ENCODE assay signal across 30 cellular contexts in genomic region chr7:20556091-20556490, GRCh38. TPM values are rescaled to one million over a fixed set of nuclear protein-coding genes. Genes with fewer than 3 reads are reported as not detected.
"Had no signal": no experiment of that assay in that cellular context is flagged by ENCODE, and none has a peak within 500 bp of the region (broad histone marks: within the 10 kb centered on the region; RNA-seq: fewer than 3 reads in every experiment).

No MANE protein-coding gene starts in this region.

- H3K4me1 Mint-ChIP-seq: endodermal cell, naive B cell had no signal

- H3K4me3 ChIP-seq: esophagus squamous epithelium, gastrocnemius medialis, heart right ventricle, left lung, lower lobe of right lung, mucosa of descending colon had no signal

- H3K36me3 Mint-ChIP-seq: mesothelial cell of epicardium, naive B cell had no signal

- H3K4me3 Mint-ChIP-seq: dendritic cell treated with granulocyte-macrophage colony-stimulating factor and Interleukin-4, amounts not matched to agents 40 ng/mL and 50 ng/mL, for 4 days; effector memory CD8-positive, alpha-beta T cell; endodermal cell; mesothelial cell of epicardium; naive B cell had no signal

- H3K27ac ChIP-seq: epithelial cell of prostate, esophagus squamous epithelium, gastrocnemius medialis, heart right ventricle, left lung, lower lobe of right lung had no signal

- DNase-seq: cortex of kidney; effector CD8-positive, alpha-beta T cell; effector memory CD8-positive, alpha-beta T cell; endodermal cell; erythroblast; esophagus squamous epithelium; foreskin fibroblast; foreskin melanocyte; gastrocnemius medialis; glutamatergic neuron; head of caudate nucleus; heart right ventricle; hippocampal formation; left cardiac atrium; left lung; left ventricle myocardium superior; lower lobe of right lung; mesenchymal stem cell; mucosa of descending colon; naive B cell had no signal

- H3K36me3 ChIP-seq: esophagus squamous epithelium, gastrocnemius medialis, heart right ventricle, left lung, lower lobe of right lung had no signal

- H3K9me3 ChIP-seq: esophagus squamous epithelium, gastrocnemius medialis, heart right ventricle, left lung, lower lobe of right lung, mucosa of descending colon had no signal

- H3K4me1 ChIP-seq: esophagus squamous epithelium, gastrocnemius medialis, heart right ventricle, left lung, lower lobe of right lung had no signal

- H3K9me3 Mint-ChIP-seq: dendritic cell treated with granulocyte-macrophage colony-stimulating factor and Interleukin-4, amounts not matched to agents 40 ng/mL and 50 ng/mL, for 4 days; endodermal cell; mesothelial cell of epicardium; naive B cell had no signal

- FAIRE-seq: endometrium, islet of Langerhans, keratinocyte had no signal

- H3K27me3 ChIP-seq: esophagus squamous epithelium, gastrocnemius medialis, heart right ventricle, left lung had no signal

- H3K27me3 Mint-ChIP-seq: dendritic cell treated with granulocyte-macrophage colony-stimulating factor and Interleukin-4, amounts not matched to agents 40 ng/mL and 50 ng/mL, for 4 days; effector memory CD8-positive, alpha-beta T cell; naive B cell had no signal

- H3K27ac Mint-ChIP-seq: dendritic cell treated with granulocyte-macrophage colony-stimulating factor and Interleukin-4, amounts not matched to agents 40 ng/mL and 50 ng/mL, for 4 days; effector memory CD8-positive, alpha-beta T cell; endodermal cell; mesothelial cell of epicardium; naive B cell had no signal

- ATAC-seq: effector memory CD8-positive, alpha-beta T cell; esophagus mucosa; gastrocnemius medialis; heart right ventricle; left cardiac atrium; left lung; left ventricle myocardium superior; lower lobe of right lung; mucosa of descending colon had no signal

RNA-seq across cellular contexts. Expression of gene ABCB5, which starts 59.4 kb away (rescaled TPM):
- total RNA-seq: dermis microvascular lymphatic vessel endothelial cell, endodermal cell, glomerular endothelial cell, heart right ventricle, left cardiac atrium, left ventricle myocardium superior, lung microvascular endothelial cell had no signal
